In genomic region chr6:169667716-169668115, GRCh38 we compare ENCODE assay signal across 1 cellular context.
TF ChIP-seq lines count a peak whose summit lies in the region.

No MANE protein-coding gene starts in this region.

TF ChIP-seq in H1, 55 proteins besides CTCF, POLR2A, EP300 and RAD21:
- TF ChIP-seq ATF2 (IDR thresholded peaks at IDR 0.05; ENCODE audit: low read length), result no peak
- TF ChIP-seq NANOG (IDR thresholded peaks at IDR 0.05; ENCODE audit: insufficient read depth, low read depth, low read length, poor library complexity, severe bottlenecking), result no peak
